13 cellular contexts compared by ENCODE assay signal in the genomic region with DNA sequence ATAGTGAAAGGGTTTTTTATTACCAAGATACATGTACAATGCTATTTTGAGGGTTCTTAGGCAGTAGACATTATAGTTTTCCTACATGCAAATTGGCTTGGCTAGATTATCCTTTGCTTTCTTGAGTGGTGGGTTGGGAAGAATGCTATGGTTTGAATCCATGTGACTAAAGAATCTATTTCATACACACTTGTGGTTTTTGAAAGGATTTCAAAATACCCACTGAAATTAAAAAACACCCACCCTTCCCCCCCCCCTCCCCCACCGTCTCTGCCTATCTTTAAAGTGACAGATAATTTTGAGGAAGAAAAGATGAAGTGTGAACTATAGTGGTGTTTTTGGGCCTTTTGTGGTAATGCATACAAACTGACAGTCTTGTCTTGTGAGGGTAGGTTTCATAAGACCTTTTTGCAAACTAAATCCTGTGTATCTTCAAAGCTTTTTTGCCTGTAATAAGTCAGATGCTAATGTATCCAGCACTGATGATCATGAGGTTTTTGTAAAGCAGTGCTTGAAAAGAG.
DNase-seq lines count a peak whose midpoint lies in the region; ATAC-seq and TF ChIP-seq lines count a peak whose summit lies in the region.
"Had no signal": no experiment of that assay in that cellular context is flagged by ENCODE, and none has a peak within 500 bp of the region (broad histone marks: within the 10 kb centered on the region; RNA-seq: fewer than 3 reads in every experiment).

No MANE protein-coding gene starts in this region.

- WGBS in adrenal gland, 4 donors, result 57 to 100% (median 73%) methylated on average over 1 of the region's 1 CpG

- TF ChIP-seq POLR2A in adrenal gland (IDR thresholded peaks at IDR 0.05), result no peak

- H3K4me1 ChIP-seq in adipocyte (ENCODE audit: control insufficient read depth, insufficient read depth, low read length) (peaks cover 31% of the 10 kb centered on the region), left lung (peaks cover 3 to 34% of the 10 kb centered on the region in 2 donors), adrenal gland (replicated peaks in 1 of 2) (no peaks in the 10 kb centered on the region)

- H3K4me3 ChIP-seq in adipocyte (ENCODE audit: low read length) (peak overlapping the region; percentile 51), left lung (no peak overlapping the region), adrenal gland (no peak overlapping the region)
- H3K4me3 ChIP-seq: PC-9 had no signal

- TF ChIP-seq CTCF in left lung (IDR thresholded peaks at IDR 0.05) (no peak), adrenal gland (IDR thresholded peaks at IDR 0.05) (no peak)

- peak; percentile 29 for DNase-seq in AG20443 (ENCODE audit: low spot score)
- peak; percentile 37 to 48 for DNase-seq in Kasumi-1 (lab: John Stamatoyannopoulos, UW)
- peak; percentile 71 for DNase-seq in adipocyte (ENCODE audit: low read depth)
- no peak for DNase-seq in left lung
- DNase-seq in C1 segment of cervical spinal cord (lab: John Stamatoyannopoulos, UW), result no peak
- DNase-seq in activated CD4-positive, alpha-beta T cell treated with anti-CD3 and anti-CD28 coated beads for 48 hours, result no peak
- no peak for DNase-seq in middle frontal gyrus (ENCODE audit: extremely low spot score, low spot score)
- no peak for DNase-seq in adrenal gland
- DNase-seq: activated naive CD8-positive, alpha-beta T cell treated with anti-CD3 and anti-CD28 coated beads, Interleukin-2, amount 10 ng/mL, durations not matched to agents 7 days and 5 days; dermis blood vessel endothelial cell; naive B cell; PC-9; right cardiac atrium had no signal

- ATAC-seq in left lung, result peak; percentile 60
- ATAC-seq: right cardiac atrium had no signal

- intact Hi-C loops in left lung (cut with DNase I), result no loop called here
- intact Hi-C loops in adrenal gland (cut with DNase I), result no loop called here

- no peaks in the 10 kb centered on the region for H3K36me3 ChIP-seq in adipocyte (ENCODE audit: control insufficient read depth, insufficient read depth, low read length, severe bottlenecking)
- H3K36me3 ChIP-seq in left lung, result no peaks in the 10 kb centered on the region
- no peaks in the 10 kb centered on the region for H3K36me3 ChIP-seq in adrenal gland (replicated peaks in 1 of 2)

- H3K9ac ChIP-seq in adipocyte (ENCODE audit: low read length), result peak overlapping the region; percentile 78

- H3K27ac ChIP-seq in left lung (peak overlapping the region; percentile 37 to 75), adrenal gland (peak overlapping the region in 1 of 5 donors; percentile 65)
- H3K27ac ChIP-seq: PC-9 had no signal

- H3K9me3 ChIP-seq in adipocyte (ENCODE audit: control insufficient read depth, low read length) (peaks cover 20% of the 10 kb centered on the region), left lung (peaks cover 0 to 17% of the 10 kb centered on the region in 2 donors), adrenal gland (replicated peaks in 1 of 3) (peaks cover 0 to 11% (median 7%) of the 10 kb centered on the region in 3 donors)

- H3K27me3 ChIP-seq in adipocyte (replicated peaks; ENCODE audit: control insufficient read depth, insufficient read depth, low read length), result no peaks in the 10 kb centered on the region
- no peaks in the 10 kb centered on the region for H3K27me3 ChIP-seq in left lung
- H3K27me3 ChIP-seq in adrenal gland, result no peaks in the 10 kb centered on the region

Comparison
In these comparisons a context has a peak if more than half of its experiments do, and no peak if none do; other contexts are left out.
1. DNase-seq: peak in AG20443 (single experiment), Kasumi-1 (2 of 2) and adipocyte (single experiment); none in left lung (0 of 2), C1 segment of cervical spinal cord (0 of 14), activated CD4-positive, alpha-beta T cell treated with anti-CD3 and anti-CD28 coated beads for 48 hours (single experiment), middle frontal gyrus (single experiment) and adrenal gland (0 of 7).